9 cellular contexts compared by ENCODE assay signal in the genomic region with DNA sequence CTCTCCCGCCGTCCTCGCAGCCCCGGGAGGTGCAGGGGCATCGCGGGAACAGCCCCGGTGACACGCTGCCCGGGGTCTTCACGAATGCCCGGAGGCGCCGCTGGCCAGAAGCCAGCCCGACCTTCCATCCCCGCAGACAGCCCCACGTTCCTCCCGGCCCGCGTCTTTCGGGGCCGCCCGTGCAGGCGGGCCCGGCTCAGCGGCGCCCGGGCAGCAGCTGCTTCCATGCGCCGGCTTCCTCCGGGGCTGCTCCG. TPM values are rescaled to one million over a fixed set of nuclear protein-coding genes. Genes with fewer than 3 reads are reported as not detected.
DNase-seq lines count a peak whose midpoint lies in the region; ATAC-seq and TF ChIP-seq lines count a peak whose summit lies in the region.
"Had no signal": no experiment of that assay in that cellular context is flagged by ENCODE, and none has a peak within 500 bp of the region (broad histone marks: within the 10 kb centered on the region; RNA-seq: fewer than 3 reads in every experiment).

No MANE protein-coding gene starts in this region.

- H3K27ac ChIP-seq in C4-2B (peak overlapping the region; percentile 93), SJCRH30 (peak overlapping the region; percentile 44; the same call in 1 of the 2 replicates)

- H3K9me3 ChIP-seq in SJCRH30 (replicated peaks) (no peaks in the 10 kb centered on the region), skeletal muscle satellite cell (replicated peaks; ENCODE audit: low read length) (no peaks in the 10 kb centered on the region)

- H3K9ac ChIP-seq in skeletal muscle satellite cell (ENCODE audit: low read depth, low read length), result peak overlapping the region; percentile 88

- no peak for TF ChIP-seq CTCF in C4-2B (conservative IDR thresholded peaks at IDR 0.05)

- peaks cover 8% of the 10 kb centered on the region; the same call in 1 of the 2 replicates for H3K4me1 ChIP-seq in SJCRH30
- H3K4me1 ChIP-seq in skeletal muscle satellite cell (ENCODE audit: control insufficient read depth, insufficient read depth, low read length), result peaks cover 12% of the 10 kb centered on the region

- DNase-seq in H7 (no peak), SJCRH30 (peak in 1 of 2 experiments; percentile 50), Right ventricle myocardium superior (peak; percentile 77), NCI-H2029 treated with DMSO at 0.1 percent for 48 hours (lab: John Stamatoyannopoulos, UW) (no peak), ecto neural progenitor cell (ENCODE audit: low spot score) (no peak)

- H3K36me3 ChIP-seq in H7 (replicated peaks; ENCODE audit: control insufficient read depth, insufficient read depth, low read length) (no peaks in the 10 kb centered on the region), SJCRH30 (no peaks in the 10 kb centered on the region; the same call in 1 of the 2 replicates), skeletal muscle satellite cell (ENCODE audit: insufficient read depth, low read length) (no peaks in the 10 kb centered on the region)

- ATAC-seq in Right ventricle myocardium superior (ENCODE audit: poor library complexity) (peak; percentile 1), HG03460 (IDR thresholded peaks at IDR 0.05; ENCODE audit: unreplicated experiment) (no peak)

- H3K27me3 ChIP-seq in H7 (ENCODE audit: control insufficient read depth, insufficient read depth, low read length) (peaks cover 44% of the 10 kb centered on the region), SJCRH30 (no peaks in the 10 kb centered on the region), skeletal muscle satellite cell (ENCODE audit: control insufficient read depth, insufficient read depth, low read length) (no peaks in the 10 kb centered on the region)

- H3K4me2 ChIP-seq in skeletal muscle satellite cell (ENCODE audit: low read length), result peak overlapping the region; percentile 98

- intact Hi-C loops in Right ventricle myocardium superior (cut with DNase I), result loop anchor here (2.0 kb wide), 1 partner anchor 119 kb away; no protein-coding TSS in a partner anchor

- H3K4me3 ChIP-seq in H7 (ENCODE audit: insufficient read depth, low read depth, low read length), result peak overlapping the region; percentile 56
- peak overlapping the region; percentile 59 for H3K4me3 ChIP-seq in SJCRH30
- peak overlapping the region; percentile 76 for H3K4me3 ChIP-seq in skeletal muscle satellite cell (ENCODE audit: low read length)

RNA-seq across cellular contexts. Expression of a gene that starts 0.8 kb away (rescaled TPM):
- total RNA-seq in H7 (2014; rRNA removed; shearing (Covaris generic)), result 24.5 and 28.5 TPM in 2 replicates
- total RNA-seq in SJCRH30 (2014; rRNA removed; shearing (Covaris generic)), result 30.9 and 37.4 TPM in 2 replicates
- total RNA-seq in Right ventricle myocardium superior, result 6.2 TPM
- total RNA-seq in skeletal muscle satellite cell (2012; rRNA removed), result 11.4 and 12.7 TPM in 2 replicates

RNA-seq across cellular contexts. Expression of a gene that starts 3.6 kb away (rescaled TPM):
- total RNA-seq in H7 (2014; rRNA removed; shearing (Covaris generic)), result 0.96 and 5.4 TPM in 2 replicates
- 0.14 TPM in 1 of 2 replicates, not detected in the other for total RNA-seq in SJCRH30 (2014; rRNA removed; shearing (Covaris generic))
- 71.8 TPM for total RNA-seq in Right ventricle myocardium superior
- total RNA-seq in skeletal muscle satellite cell (2012; rRNA removed), result 4.1 and 16.8 TPM in 2 replicates
- total RNA-seq: lung microvascular endothelial cell had no signal

RNA-seq across cellular contexts. Expression of a gene that starts 15.6 kb away (rescaled TPM):
- total RNA-seq in H7 (2014; rRNA removed; shearing (Covaris generic)), result 3.7 and 8.7 TPM in 2 replicates
- total RNA-seq in SJCRH30 (2014; rRNA removed; shearing (Covaris generic)), result 68.2 and 71.7 TPM in 2 replicates
- 1,011 TPM for total RNA-seq in Right ventricle myocardium superior
- total RNA-seq in skeletal muscle satellite cell (2012; rRNA removed), result 29.7 and 60.7 TPM in 2 replicates

RNA-seq across cellular contexts. Expression of a gene that starts 36.1 kb away (rescaled TPM):
- total RNA-seq in H7 (2014; rRNA removed; shearing (Covaris generic)), result 0.67 and 0.80 TPM in 2 replicates
- 4.4 and 4.8 TPM in 2 replicates for total RNA-seq in SJCRH30 (2014; rRNA removed; shearing (Covaris generic))
- 3.1 TPM for total RNA-seq in Right ventricle myocardium superior
- total RNA-seq in skeletal muscle satellite cell (2012; rRNA removed), result 2.3 and 3.9 TPM in 2 replicates

Comparison
In these comparisons a context has a peak if more than half of its experiments do, and no peak if none do; other contexts are left out.
1. RNA of a gene that starts 3.6 kb away (total RNA-seq): 71.8 TPM in Right ventricle myocardium superior (single experiment); 0.96 to 5.4 TPM in H7 and 0.14 TPM in SJCRH30; every median in the first group is over 10 times any median in the second.
2. RNA of a gene that starts 15.6 kb away (total RNA-seq): 1,011 TPM in Right ventricle myocardium superior (single experiment); 68.2 to 71.7 TPM in SJCRH30 and 3.7 to 8.7 TPM in H7; every median in the first group is over 10 times any median in the second.
3. Peak in every context shown above with its lines, with median percentiles within 50 percentile points of each other: H3K4me3 ChIP-seq.